In the genomic region with DNA sequence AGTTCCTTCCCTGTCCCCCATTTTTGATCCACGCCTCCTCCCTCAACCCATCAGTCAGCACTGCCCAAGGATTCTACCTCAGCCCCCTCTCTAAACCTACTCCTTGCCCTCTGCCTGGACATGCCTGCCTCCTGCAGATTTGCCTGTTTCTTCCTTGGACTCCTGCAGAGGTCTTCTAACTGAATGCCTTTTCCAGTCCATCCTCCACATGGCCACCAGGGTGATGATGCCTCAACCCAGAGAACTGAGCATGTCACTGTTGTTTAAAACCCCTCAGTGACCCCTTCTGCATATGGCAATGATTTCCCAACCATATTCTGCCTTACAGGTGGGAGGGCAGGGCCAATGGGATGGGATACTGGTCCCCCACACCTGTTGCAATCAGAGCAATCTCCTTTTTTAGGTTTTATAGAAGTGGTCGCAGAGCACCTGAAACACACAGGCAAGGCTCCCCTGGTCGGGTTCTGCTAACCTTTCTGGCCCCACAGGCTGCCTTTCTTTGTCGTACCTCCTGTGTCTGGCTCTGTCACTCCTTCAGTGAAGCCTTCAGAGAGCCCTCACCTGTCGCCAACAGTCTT, we compare ENCODE assay signal across 14 cellular contexts. TPM values are rescaled to one million over a fixed set of nuclear protein-coding genes. Genes with fewer than 3 reads are reported as not detected.
DNase-seq lines count a peak whose midpoint lies in the region; ATAC-seq and TF ChIP-seq lines count a peak whose summit lies in the region.
"Had no signal": no experiment of that assay in that cellular context is flagged by ENCODE, and none has a peak within 500 bp of the region (broad histone marks: within the 10 kb centered on the region; RNA-seq: fewer than 3 reads in every experiment).

No MANE protein-coding gene starts in this region.

- H3K4me1 Mint-ChIP-seq in activated T-cell treated with anti-CD3 and anti-CD28 coated beads, Interleukin-2, amount 50 U/mL, for 72 hours (ENCODE audit: low read depth), result peaks cover 44% of the 10 kb centered on the region
- peaks cover 56% of the 10 kb centered on the region for H3K4me1 Mint-ChIP-seq in central memory CD8-positive, alpha-beta T cell

- no peaks in the 10 kb centered on the region for H3K4me1 ChIP-seq in HEK293 (ENCODE audit: control insufficient read depth, insufficient read depth, low read length)
- H3K4me1 ChIP-seq in neuronal stem cell (ENCODE audit: control insufficient read depth in 2 of 2, insufficient read depth in 1 of 2, low read depth in 1 of 2, low read length in 2 of 2), result peaks cover 0 to 16% of the 10 kb centered on the region in 2 donors
- H3K4me1 ChIP-seq in gastroesophageal sphincter, result peaks cover 0 to 10% (median 0%) of the 10 kb centered on the region in 3 donors

- no peak overlapping the region for H2BK5ac ChIP-seq in neuronal stem cell (ENCODE audit: low read length)

- no peak overlapping the region for H4K91ac ChIP-seq in neuronal stem cell (ENCODE audit: low read depth, low read length, poor library complexity)

- no peak overlapping the region for H3K18ac ChIP-seq in neuronal stem cell (ENCODE audit: low read length)

- no peak overlapping the region for H3K9ac ChIP-seq in neuronal stem cell (ENCODE audit: low read depth, low read length, poor library complexity)

- H3K23ac ChIP-seq in neuronal stem cell (ENCODE audit: low read depth, low read length, poor library complexity), result peak overlapping the region; percentile 21

- H3K27ac ChIP-seq in HEK293 (ENCODE audit: extremely low read depth, low read depth, low read length) (no peak overlapping the region), neuronal stem cell (replicated peaks; ENCODE audit: low read length) (no peak overlapping the region), gastroesophageal sphincter (no peak overlapping the region)
- H3K27ac ChIP-seq: right lobe of liver, tibial nerve had no signal

- H3K36me3 Mint-ChIP-seq in activated T-cell treated with anti-CD3 and anti-CD28 coated beads, Interleukin-2, amount 50 U/mL, for 72 hours (ENCODE audit: insufficient read depth in 2 of 2), result peaks cover 15 to 49% of the 10 kb centered on the region in 2 donors
- peaks cover 36% of the 10 kb centered on the region for H3K36me3 Mint-ChIP-seq in central memory CD8-positive, alpha-beta T cell (ENCODE audit: insufficient read depth)

- WGBS in neuronal stem cell (ENCODE audit: extremely low coverage in 2 of 2, insufficient read length in 2 of 2, insufficient replicate concordance in 1 of 2), 2 donors, result no CpG with 5 or more reads among the region's 5 CpGs
- WGBS in gastroesophageal sphincter (ENCODE audit: low coverage in 1 of 2), 2 donors, result 68 to 97% methylated on average over 4 to 5 of the region's 5 CpGs

- no peak for ATAC-seq in activated T-cell treated with anti-CD3 and anti-CD28 coated beads, Interleukin-2, amount 50 U/mL, for 72 hours (replicated peaks in 1 of 2)
- ATAC-seq in central memory CD8-positive, alpha-beta T cell (replicated peaks; ENCODE audit: extremely low read depth, poor library complexity, severe bottlenecking), result no peak
- ATAC-seq in gastroesophageal sphincter, result no peak
- ATAC-seq: right lobe of liver had no signal

- H3K27ac Mint-ChIP-seq in activated T-cell treated with anti-CD3 and anti-CD28 coated beads, Interleukin-2, amount 50 U/mL, for 72 hours, result peak overlapping the region; percentile 18
- H3K27ac Mint-ChIP-seq in central memory CD8-positive, alpha-beta T cell (ENCODE audit: low read depth), result peak overlapping the region; percentile 79

- H2BK12ac ChIP-seq in neuronal stem cell (ENCODE audit: low read length), result no peak overlapping the region

- POLR2A ChIA-PET in HEK293 (lab: Yijun Ruan, JAX), result interaction anchor here (0.9 kb wide), 1 partner anchor 8 kb away, joined by 3 read pairs; no protein-coding TSS in a partner anchor

- H3K36me3 ChIP-seq in HEK293 (ENCODE audit: control insufficient read depth in 2 of 2, insufficient read depth in 1 of 2, low read length in 2 of 2), result peaks cover 30 to 84% of the 10 kb centered on the region in 2 experiments
- peaks cover 28 to 80% of the 10 kb centered on the region in 2 donors for H3K36me3 ChIP-seq in neuronal stem cell (replicated peaks in 1 of 2; ENCODE audit: control insufficient read depth in 2 of 2, insufficient read depth in 2 of 2, low read length in 2 of 2)
- peaks cover 0 to 89% of the 10 kb centered on the region in 2 donors for H3K36me3 ChIP-seq in gastroesophageal sphincter

- H3K4me2 ChIP-seq in neuronal stem cell (ENCODE audit: insufficient read depth, low read length, poor library complexity, severe bottlenecking), result no peak overlapping the region

- H3K4me3 ChIP-seq in HEK293 (ENCODE audit: low read depth, low read length) (no peak overlapping the region), neuronal stem cell (ENCODE audit: low read length in 2 of 2) (no peak overlapping the region), gastroesophageal sphincter (no peak overlapping the region)
- H3K4me3 ChIP-seq: lung, right lobe of liver, tibial nerve had no signal

- CTCF ChIA-PET in HEK293 (lab: Yijun Ruan, JAX), result no interaction called here

- no peak overlapping the region for H3K4ac ChIP-seq in neuronal stem cell (ENCODE audit: low read length)

- no peaks in the 10 kb centered on the region for H3K27me3 Mint-ChIP-seq in activated T-cell treated with anti-CD3 and anti-CD28 coated beads, Interleukin-2, amount 50 U/mL, for 72 hours (ENCODE audit: low read depth)
- no peaks in the 10 kb centered on the region for H3K27me3 Mint-ChIP-seq in central memory CD8-positive, alpha-beta T cell

- H4K8ac ChIP-seq in neuronal stem cell (ENCODE audit: low read depth, low read length), result no peak overlapping the region

- no peak overlapping the region for H2AFZ ChIP-seq in neuronal stem cell (ENCODE audit: low read length)

- TF ChIP-seq CTCF in HEK293 (tag by site-specific recombination; IDR thresholded peaks at IDR 0.05), result no peak
- no peak for TF ChIP-seq CTCF in gastroesophageal sphincter (IDR thresholded peaks at IDR 0.05)

- TF ChIP-seq EP300 in gastroesophageal sphincter (IDR thresholded peaks at IDR 0.05), result no peak

- no peak for TF ChIP-seq POLR2A in gastroesophageal sphincter (IDR thresholded peaks at IDR 0.05)

- H3K4me3 Mint-ChIP-seq in activated T-cell treated with anti-CD3 and anti-CD28 coated beads, Interleukin-2, amount 50 U/mL, for 72 hours, result no peak overlapping the region
- H3K4me3 Mint-ChIP-seq in central memory CD8-positive, alpha-beta T cell, result no peak overlapping the region
- H3K4me3 Mint-ChIP-seq: nephron had no signal

- no peaks in the 10 kb centered on the region for H3K27me3 ChIP-seq in neuronal stem cell (ENCODE audit: control insufficient read depth in 3 of 3, insufficient read depth in 3 of 3, low read depth in 1 of 3, low read length in 3 of 3)
- no peaks in the 10 kb centered on the region for H3K27me3 ChIP-seq in gastroesophageal sphincter
- H3K27me3 ChIP-seq: right lobe of liver, tibial nerve had no signal

- H2AK5ac ChIP-seq in neuronal stem cell (ENCODE audit: low read depth, low read length), result no peak overlapping the region

- peaks cover 1% of the 10 kb centered on the region for H3K79me1 ChIP-seq in neuronal stem cell (ENCODE audit: low read depth, low read length)

- H3K9me3 ChIP-seq in HEK293 (ENCODE audit: control insufficient read depth, insufficient read depth, low read depth, low read length), result no peaks in the 10 kb centered on the region
- H3K9me3 ChIP-seq in neuronal stem cell (replicated peaks in 1 of 2; ENCODE audit: control insufficient read depth in 2 of 2, insufficient read depth in 1 of 2, low read depth in 1 of 2, low read length in 2 of 2), result peaks cover 2 to 5% of the 10 kb centered on the region in 2 donors
- no peaks in the 10 kb centered on the region for H3K9me3 ChIP-seq in gastroesophageal sphincter
- H3K9me3 ChIP-seq: right lobe of liver had no signal

- no peak for DNase-seq in activated T-cell treated with anti-CD3 and anti-CD28 coated beads, Interleukin-2, amount 50 U/mL, for 72 hours
- DNase-seq in activated T-cell treated with anti-CD3 and anti-CD28 coated beads for 4 hours (no peak), neuronal stem cell (ENCODE audit: low spot score) (no peak), SHP77 (lab: John Stamatoyannopoulos, UW) (no peak), NCI-H748 treated with DMSO at 0.1 percent for 48 hours (lab: John Stamatoyannopoulos, UW) (no peak)
- no peak for DNase-seq in central memory CD8-positive, alpha-beta T cell (ENCODE audit: low spot score in 2 of 2)
- DNase-seq: NCI-H187 treated with DMSO at 0.1 percent for 48 hours, NCI-H526 had no signal

- H3K14ac ChIP-seq in neuronal stem cell (ENCODE audit: low read length), result no peak overlapping the region

- no peak overlapping the region for H2BK15ac ChIP-seq in neuronal stem cell (ENCODE audit: low read length)

- H2BK120ac ChIP-seq in neuronal stem cell (ENCODE audit: low read depth, low read length), result no peak overlapping the region

- no peaks in the 10 kb centered on the region for H3K9me3 Mint-ChIP-seq in activated T-cell treated with anti-CD3 and anti-CD28 coated beads, Interleukin-2, amount 50 U/mL, for 72 hours
- H3K9me3 Mint-ChIP-seq in central memory CD8-positive, alpha-beta T cell, result no peaks in the 10 kb centered on the region
- H3K9me3 Mint-ChIP-seq: nephron had no signal

TF ChIP-seq in HEK293, 187 proteins besides CTCF, POLR2A, EP300 and RAD21 (continues in another document):
- TF ChIP-seq GLI2 (tag by site-specific recombination; IDR thresholded peaks at IDR 0.05; ENCODE audit: borderline replicate concordance, low read depth) (no peak), ZSCAN30 (tag by site-specific recombination; IDR thresholded peaks at IDR 0.05) (no peak), ZBTB8A (tag by site-specific recombination; IDR thresholded peaks at IDR 0.05) (no peak), ZNF830 (tag by site-specific recombination; IDR thresholded peaks at IDR 0.05; ENCODE audit: low read depth) (no peak), ZNF140 (tag by site-specific recombination; IDR thresholded peaks at IDR 0.05) (no peak), GLIS1 (tag by site-specific recombination; IDR thresholded peaks at IDR 0.05) (peak; percentile 29; the same call in 1 of the 2 replicates), ZNF501 (tag by site-specific recombination; IDR thresholded peaks at IDR 0.05) (no peak), ZNF560 (tag by site-specific recombination; IDR thresholded peaks at IDR 0.05; ENCODE audit: borderline replicate concordance) (no peak), ZNF791 (tag by site-specific recombination; IDR thresholded peaks at IDR 0.05) (no peak)

RNA-seq across cellular contexts. Expression of a gene that starts 9.3 kb away (rescaled TPM):
- total RNA-seq in activated T-cell treated with anti-CD3 and anti-CD28 coated beads, Interleukin-2, amount 50 U/mL, for 72 hours, result 10 to 100 TPM; 81.7 to 89.7 TPM
- polyA plus RNA-seq in neuronal stem cell (2013, experiment 1 of 2), result 13.6 TPM
- polyA plus RNA-seq in neuronal stem cell (2013, experiment 2 of 2), result 13.2 TPM
- total RNA-seq in gastroesophageal sphincter, result 10 to 100 TPM; 37.3 to 51.2 (median 41.6) TPM

RNA-seq across cellular contexts. Expression of a gene that starts 19.0 kb away (rescaled TPM):
- total RNA-seq in activated T-cell treated with anti-CD3 and anti-CD28 coated beads, Interleukin-2, amount 50 U/mL, for 72 hours, result 100 to 1,000 TPM; 196 to 232 TPM
- polyA plus RNA-seq in neuronal stem cell (2013, experiment 1 of 2), result 252 TPM
- polyA plus RNA-seq in neuronal stem cell (2013, experiment 2 of 2), result 248 TPM
- total RNA-seq in gastroesophageal sphincter, result 100 to 1,000 TPM in 2 of 4 donors, 10 to 100 TPM in 2; 79.9 to 140 (median 106) TPM

RNA-seq across cellular contexts. Expression of a gene that starts 36.1 kb away (rescaled TPM):
- total RNA-seq in activated T-cell treated with anti-CD3 and anti-CD28 coated beads, Interleukin-2, amount 50 U/mL, for 72 hours, result not detected
- polyA plus RNA-seq in neuronal stem cell (2013, experiment 1 of 2), result not detected
- not detected for polyA plus RNA-seq in neuronal stem cell (2013, experiment 2 of 2)
- not detected for total RNA-seq in gastroesophageal sphincter
- total RNA-seq: lung, right lobe of liver, tibial nerve had no signal
- polyA plus RNA-seq: lung had no signal
